ENCODE assay signal across 1 cellular context in the genomic region with DNA sequence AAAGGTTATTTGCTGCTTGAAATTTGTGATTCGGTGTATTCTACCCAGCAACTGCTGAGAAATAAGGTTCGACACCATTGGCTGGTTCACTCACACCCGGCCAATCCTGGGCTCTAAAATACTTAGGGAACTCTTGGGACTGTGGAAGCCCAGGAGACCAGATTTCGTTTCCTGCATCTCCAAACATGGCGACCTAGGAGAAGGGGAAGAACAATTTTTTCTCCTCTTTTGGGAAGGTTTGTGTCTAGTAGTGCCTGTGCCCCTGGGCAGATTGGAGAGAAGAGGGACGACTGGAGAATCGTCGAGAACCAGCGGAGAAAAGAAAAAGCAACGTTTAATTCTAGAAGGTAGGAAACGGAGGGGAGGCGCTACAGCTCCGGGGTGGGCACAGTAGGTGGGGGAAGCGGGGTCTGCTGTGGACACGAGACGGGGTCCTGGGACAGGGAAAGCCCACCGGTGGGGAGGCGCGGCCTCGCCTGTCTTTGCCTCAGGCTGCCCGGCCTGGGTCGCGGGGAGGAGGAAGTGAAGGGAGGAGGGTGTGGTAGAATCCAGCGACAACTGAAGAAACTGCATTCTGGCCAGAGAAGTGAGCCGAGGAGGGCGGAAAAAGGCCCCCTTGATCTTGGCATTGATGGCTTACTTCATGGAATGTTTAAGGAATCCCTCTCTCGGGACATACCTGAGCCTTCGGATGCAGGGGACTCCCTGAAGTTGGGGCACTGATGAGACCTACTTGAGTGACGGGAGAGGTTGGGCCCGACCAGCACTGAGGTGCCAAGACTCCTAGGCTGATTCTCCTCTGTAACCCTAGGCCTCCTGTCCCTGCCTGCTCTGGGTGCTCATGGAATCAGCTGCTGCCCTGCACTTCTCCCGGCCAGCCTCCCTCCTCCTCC.
TF ChIP-seq lines count a peak whose summit lies in the region.

Gene BTN2A1, plus strand, starts transcription at position 160 of the 893 bp plus-strand sequence. Its CDS starts 682 bp downstream, at position 842.

TF ChIP-seq in GM12878, 131 proteins besides CTCF, POLR2A, EP300 and RAD21 (continued from another document and continues in another):
- TF ChIP-seq, protein P1, sequence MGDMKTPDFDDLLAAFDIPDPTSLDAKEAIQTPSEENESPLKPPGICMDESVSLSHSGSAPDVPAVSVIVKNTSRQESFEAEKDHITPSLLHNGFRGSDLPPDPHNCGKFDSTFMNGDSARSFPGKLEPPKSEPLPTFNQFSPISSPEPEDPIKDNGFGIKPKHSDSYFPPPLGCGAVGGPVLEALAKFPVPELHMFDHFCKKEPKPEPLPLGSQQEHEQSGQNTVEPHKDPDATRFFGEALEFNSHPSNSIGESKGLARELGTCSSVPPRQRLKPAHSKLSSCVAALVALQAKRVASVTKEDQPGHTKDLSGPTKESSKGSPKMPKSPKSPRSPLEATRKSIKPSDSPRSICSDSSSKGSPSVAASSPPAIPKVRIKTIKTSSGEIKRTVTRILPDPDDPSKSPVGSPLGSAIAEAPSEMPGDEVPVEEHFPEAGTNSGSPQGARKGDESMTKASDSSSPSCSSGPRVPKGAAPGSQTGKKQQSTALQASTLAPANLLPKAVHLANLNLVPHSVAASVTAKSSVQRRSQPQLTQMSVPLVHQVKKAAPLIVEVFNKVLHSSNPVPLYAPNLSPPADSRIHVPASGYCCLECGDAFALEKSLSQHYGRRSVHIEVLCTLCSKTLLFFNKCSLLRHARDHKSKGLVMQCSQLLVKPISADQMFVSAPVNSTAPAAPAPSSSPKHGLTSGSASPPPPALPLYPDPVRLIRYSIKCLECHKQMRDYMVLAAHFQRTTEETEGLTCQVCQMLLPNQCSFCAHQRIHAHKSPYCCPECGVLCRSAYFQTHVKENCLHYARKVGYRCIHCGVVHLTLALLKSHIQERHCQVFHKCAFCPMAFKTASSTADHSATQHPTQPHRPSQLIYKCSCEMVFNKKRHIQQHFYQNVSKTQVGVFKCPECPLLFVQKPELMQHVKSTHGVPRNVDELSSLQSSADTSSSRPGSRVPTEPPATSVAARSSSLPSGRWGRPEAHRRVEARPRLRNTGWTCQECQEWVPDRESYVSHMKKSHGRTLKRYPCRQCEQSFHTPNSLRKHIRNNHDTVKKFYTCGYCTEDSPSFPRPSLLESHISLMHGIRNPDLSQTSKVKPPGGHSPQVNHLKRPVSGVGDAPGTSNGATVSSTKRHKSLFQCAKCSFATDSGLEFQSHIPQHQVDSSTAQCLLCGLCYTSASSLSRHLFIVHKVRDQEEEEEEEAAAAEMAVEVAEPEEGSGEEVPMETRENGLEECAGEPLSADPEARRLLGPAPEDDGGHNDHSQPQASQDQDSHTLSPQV (IDR thresholded peaks at IDR 0.05) = no peak
- TF ChIP-seq WRNIP1 (IDR thresholded peaks at IDR 0.05; ENCODE audit: borderline replicate concordance, low read depth, low read length) = no peak
- peak; percentile 42; the same call in 1 of the 2 replicates for TF ChIP-seq FOXK2 (IDR thresholded peaks at IDR 0.05)
- TF ChIP-seq SRF (IDR thresholded peaks at IDR 0.05; ENCODE audit: low read depth in 2 of 2, low read length in 2 of 2) = peak in 1 of 2 experiments; percentile 63; a peak in 1 of 4 replicates
- TF ChIP-seq, protein P2, sequence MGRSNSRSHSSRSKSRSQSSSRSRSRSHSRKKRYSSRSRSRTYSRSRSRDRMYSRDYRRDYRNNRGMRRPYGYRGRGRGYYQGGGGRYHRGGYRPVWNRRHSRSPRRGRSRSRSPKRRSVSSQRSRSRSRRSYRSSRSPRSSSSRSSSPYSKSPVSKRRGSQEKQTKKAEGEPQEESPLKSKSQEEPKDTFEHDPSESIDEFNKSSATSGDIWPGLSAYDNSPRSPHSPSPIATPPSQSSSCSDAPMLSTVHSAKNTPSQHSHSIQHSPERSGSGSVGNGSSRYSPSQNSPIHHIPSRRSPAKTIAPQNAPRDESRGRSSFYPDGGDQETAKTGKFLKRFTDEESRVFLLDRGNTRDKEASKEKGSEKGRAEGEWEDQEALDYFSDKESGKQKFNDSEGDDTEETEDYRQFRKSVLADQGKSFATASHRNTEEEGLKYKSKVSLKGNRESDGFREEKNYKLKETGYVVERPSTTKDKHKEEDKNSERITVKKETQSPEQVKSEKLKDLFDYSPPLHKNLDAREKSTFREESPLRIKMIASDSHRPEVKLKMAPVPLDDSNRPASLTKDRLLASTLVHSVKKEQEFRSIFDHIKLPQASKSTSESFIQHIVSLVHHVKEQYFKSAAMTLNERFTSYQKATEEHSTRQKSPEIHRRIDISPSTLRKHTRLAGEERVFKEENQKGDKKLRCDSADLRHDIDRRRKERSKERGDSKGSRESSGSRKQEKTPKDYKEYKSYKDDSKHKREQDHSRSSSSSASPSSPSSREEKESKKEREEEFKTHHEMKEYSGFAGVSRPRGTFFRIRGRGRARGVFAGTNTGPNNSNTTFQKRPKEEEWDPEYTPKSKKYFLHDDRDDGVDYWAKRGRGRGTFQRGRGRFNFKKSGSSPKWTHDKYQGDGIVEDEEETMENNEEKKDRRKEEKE (IDR thresholded peaks at IDR 0.05) = no peak
- TF ChIP-seq, protein P3, sequence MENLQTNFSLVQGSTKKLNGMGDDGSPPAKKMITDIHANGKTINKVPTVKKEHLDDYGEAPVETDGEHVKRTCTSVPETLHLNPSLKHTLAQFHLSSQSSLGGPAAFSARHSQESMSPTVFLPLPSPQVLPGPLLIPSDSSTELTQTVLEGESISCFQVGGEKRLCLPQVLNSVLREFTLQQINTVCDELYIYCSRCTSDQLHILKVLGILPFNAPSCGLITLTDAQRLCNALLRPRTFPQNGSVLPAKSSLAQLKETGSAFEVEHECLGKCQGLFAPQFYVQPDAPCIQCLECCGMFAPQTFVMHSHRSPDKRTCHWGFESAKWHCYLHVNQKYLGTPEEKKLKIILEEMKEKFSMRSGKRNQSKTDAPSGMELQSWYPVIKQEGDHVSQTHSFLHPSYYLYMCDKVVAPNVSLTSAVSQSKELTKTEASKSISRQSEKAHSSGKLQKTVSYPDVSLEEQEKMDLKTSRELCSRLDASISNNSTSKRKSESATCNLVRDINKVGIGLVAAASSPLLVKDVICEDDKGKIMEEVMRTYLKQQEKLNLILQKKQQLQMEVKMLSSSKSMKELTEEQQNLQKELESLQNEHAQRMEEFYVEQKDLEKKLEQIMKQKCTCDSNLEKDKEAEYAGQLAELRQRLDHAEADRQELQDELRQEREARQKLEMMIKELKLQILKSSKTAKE (IDR thresholded peaks at IDR 0.05; ENCODE audit: low read depth, poor library complexity, severe bottlenecking) = peak; percentile 38
- peak; percentile 23 for TF ChIP-seq RELA (IDR thresholded peaks at IDR 0.05; ENCODE audit: borderline replicate concordance, partially characterized antibody)
- TF ChIP-seq, protein P4, sequence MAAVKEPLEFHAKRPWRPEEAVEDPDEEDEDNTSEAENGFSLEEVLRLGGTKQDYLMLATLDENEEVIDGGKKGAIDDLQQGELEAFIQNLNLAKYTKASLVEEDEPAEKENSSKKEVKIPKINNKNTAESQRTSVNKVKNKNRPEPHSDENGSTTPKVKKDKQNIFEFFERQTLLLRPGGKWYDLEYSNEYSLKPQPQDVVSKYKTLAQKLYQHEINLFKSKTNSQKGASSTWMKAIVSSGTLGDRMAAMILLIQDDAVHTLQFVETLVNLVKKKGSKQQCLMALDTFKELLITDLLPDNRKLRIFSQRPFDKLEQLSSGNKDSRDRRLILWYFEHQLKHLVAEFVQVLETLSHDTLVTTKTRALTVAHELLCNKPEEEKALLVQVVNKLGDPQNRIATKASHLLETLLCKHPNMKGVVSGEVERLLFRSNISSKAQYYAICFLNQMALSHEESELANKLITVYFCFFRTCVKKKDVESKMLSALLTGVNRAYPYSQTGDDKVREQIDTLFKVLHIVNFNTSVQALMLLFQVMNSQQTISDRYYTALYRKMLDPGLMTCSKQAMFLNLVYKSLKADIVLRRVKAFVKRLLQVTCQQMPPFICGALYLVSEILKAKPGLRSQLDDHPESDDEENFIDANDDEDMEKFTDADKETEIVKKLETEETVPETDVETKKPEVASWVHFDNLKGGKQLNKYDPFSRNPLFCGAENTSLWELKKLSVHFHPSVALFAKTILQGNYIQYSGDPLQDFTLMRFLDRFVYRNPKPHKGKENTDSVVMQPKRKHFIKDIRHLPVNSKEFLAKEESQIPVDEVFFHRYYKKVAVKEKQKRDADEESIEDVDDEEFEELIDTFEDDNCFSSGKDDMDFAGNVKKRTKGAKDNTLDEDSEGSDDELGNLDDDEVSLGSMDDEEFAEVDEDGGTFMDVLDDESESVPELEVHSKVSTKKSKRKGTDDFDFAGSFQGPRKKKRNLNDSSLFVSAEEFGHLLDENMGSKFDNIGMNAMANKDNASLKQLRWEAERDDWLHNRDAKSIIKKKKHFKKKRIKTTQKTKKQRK (IDR thresholded peaks at IDR 0.05; ENCODE audit: low read depth, low read length) = no peak
- TF ChIP-seq RBBP5 (conservative IDR thresholded peaks at IDR 0.05) = no peak
- no peak for TF ChIP-seq EGR1 (IDR thresholded peaks at IDR 0.05; ENCODE audit: borderline replicate concordance in 1 of 2, low read depth in 2 of 2, low read length in 2 of 2)
- no peak for TF ChIP-seq ATF2 (IDR thresholded peaks at IDR 0.05; ENCODE audit: low read length)
- TF ChIP-seq, protein P5, sequence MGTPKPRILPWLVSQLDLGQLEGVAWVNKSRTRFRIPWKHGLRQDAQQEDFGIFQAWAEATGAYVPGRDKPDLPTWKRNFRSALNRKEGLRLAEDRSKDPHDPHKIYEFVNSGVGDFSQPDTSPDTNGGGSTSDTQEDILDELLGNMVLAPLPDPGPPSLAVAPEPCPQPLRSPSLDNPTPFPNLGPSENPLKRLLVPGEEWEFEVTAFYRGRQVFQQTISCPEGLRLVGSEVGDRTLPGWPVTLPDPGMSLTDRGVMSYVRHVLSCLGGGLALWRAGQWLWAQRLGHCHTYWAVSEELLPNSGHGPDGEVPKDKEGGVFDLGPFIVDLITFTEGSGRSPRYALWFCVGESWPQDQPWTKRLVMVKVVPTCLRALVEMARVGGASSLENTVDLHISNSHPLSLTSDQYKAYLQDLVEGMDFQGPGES (IDR thresholded peaks at IDR 0.05) = peak; percentile 46; the same call in 1 of the 2 replicates
- no peak for TF ChIP-seq DPF2 (IDR thresholded peaks at IDR 0.05)
- TF ChIP-seq GABPA (IDR thresholded peaks at IDR 0.05; ENCODE audit: low read depth) = no peak
- TF ChIP-seq SIN3A (IDR thresholded peaks at IDR 0.05; ENCODE audit: low read depth, low read length) = 0 out of 2 replicates have a peak, but pooled peaks have one; percentile 48
- TF ChIP-seq, protein P6, sequence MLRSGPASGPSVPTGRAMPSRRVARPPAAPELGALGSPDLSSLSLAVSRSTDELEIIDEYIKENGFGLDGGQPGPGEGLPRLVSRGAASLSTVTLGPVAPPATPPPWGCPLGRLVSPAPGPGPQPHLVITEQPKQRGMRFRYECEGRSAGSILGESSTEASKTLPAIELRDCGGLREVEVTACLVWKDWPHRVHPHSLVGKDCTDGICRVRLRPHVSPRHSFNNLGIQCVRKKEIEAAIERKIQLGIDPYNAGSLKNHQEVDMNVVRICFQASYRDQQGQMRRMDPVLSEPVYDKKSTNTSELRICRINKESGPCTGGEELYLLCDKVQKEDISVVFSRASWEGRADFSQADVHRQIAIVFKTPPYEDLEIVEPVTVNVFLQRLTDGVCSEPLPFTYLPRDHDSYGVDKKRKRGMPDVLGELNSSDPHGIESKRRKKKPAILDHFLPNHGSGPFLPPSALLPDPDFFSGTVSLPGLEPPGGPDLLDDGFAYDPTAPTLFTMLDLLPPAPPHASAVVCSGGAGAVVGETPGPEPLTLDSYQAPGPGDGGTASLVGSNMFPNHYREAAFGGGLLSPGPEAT (IDR thresholded peaks at IDR 0.05; ENCODE audit: low read depth) = peak; percentile 75; the same call in 1 of the 2 replicates
- TF ChIP-seq, protein P7, sequence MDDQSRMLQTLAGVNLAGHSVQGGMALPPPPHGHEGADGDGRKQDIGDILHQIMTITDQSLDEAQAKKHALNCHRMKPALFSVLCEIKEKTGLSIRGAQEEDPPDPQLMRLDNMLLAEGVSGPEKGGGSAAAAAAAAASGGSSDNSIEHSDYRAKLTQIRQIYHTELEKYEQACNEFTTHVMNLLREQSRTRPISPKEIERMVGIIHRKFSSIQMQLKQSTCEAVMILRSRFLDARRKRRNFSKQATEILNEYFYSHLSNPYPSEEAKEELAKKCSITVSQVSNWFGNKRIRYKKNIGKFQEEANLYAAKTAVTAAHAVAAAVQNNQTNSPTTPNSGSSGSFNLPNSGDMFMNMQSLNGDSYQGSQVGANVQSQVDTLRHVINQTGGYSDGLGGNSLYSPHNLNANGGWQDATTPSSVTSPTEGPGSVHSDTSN (IDR thresholded peaks at IDR 0.05; ENCODE audit: insufficient replicate concordance, low read depth, low read length) = peak; percentile 3
- TF ChIP-seq CHD1 (IDR thresholded peaks at IDR 0.05; ENCODE audit: low read depth, low read length) = no peak
- TF ChIP-seq JUND (IDR thresholded peaks at IDR 0.05; ENCODE audit: low read depth, low read length) = no peak
- peak; percentile 57 for TF ChIP-seq NKRF (conservative IDR thresholded peaks at IDR 0.05)
- peak; percentile 30; the same call in 1 of the 2 replicates for TF ChIP-seq SPI1 (IDR thresholded peaks at IDR 0.05; ENCODE audit: borderline replicate concordance, insufficient read depth, low read depth, low read length)
- 0 out of 2 replicates have a peak, but pooled peaks have one; percentile 24 for TF ChIP-seq TAF1 (IDR thresholded peaks at IDR 0.05; ENCODE audit: borderline replicate concordance, low read depth, low read length)
- TF ChIP-seq HDGF (IDR thresholded peaks at IDR 0.05) = peak; percentile 66; the same call in 1 of the 2 replicates
- TF ChIP-seq, protein P8, sequence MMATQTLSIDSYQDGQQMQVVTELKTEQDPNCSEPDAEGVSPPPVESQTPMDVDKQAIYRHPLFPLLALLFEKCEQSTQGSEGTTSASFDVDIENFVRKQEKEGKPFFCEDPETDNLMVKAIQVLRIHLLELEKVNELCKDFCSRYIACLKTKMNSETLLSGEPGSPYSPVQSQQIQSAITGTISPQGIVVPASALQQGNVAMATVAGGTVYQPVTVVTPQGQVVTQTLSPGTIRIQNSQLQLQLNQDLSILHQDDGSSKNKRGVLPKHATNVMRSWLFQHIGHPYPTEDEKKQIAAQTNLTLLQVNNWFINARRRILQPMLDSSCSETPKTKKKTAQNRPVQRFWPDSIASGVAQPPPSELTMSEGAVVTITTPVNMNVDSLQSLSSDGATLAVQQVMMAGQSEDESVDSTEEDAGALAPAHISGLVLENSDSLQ (IDR thresholded peaks at IDR 0.05) = peak; percentile 80
